15 cellular contexts compared by ENCODE assay signal in genomic region chr12:45219621-45220020, GRCh38. TPM values are rescaled to one million over a fixed set of nuclear protein-coding genes. Genes with fewer than 3 reads are reported as not detected.
A peak's percentile ranks its signal among the peaks of the same experiment; 100 is the strongest.
DNase-seq lines count a peak whose midpoint lies in the region; ATAC-seq and TF ChIP-seq lines count a peak whose summit lies in the region.
"Had no signal": no experiment of that assay in that cellular context is flagged by ENCODE, and none has a peak within 500 bp of the region (broad histone marks: within the 10 kb centered on the region; RNA-seq: fewer than 3 reads in every experiment).

No MANE protein-coding gene starts in this region.

- no peak overlapping the region for H3K27ac Mint-ChIP-seq in stimulated activated effector memory CD8-positive, alpha-beta T cell treated with anti-CD3 and anti-CD28 coated beads, Interleukin-12 subunit alpha, Interleukin-12 subunit beta, amount 100 ng/mL, for 72 hours
- H3K27ac Mint-ChIP-seq: natural killer cell; T-helper 1 cell treated with Interleukin-12 subunit alpha and Interleukin-12 subunit beta and Interleukin-4 antibody, amounts not matched to agents 30 μg/mL and 1 μg/mL, for 36 hours had no signal

- POLR2A ChIA-PET in HCT116 (lab: Charles Lee): interaction anchor here (0.6 kb wide), 1 partner anchor 14 kb away, joined by 3 read pairs; no protein-coding TSS in a partner anchor

- no peak for ATAC-seq in HCT116
- ATAC-seq in left lobe of liver: peak; percentile 2
- no peak for ATAC-seq in stimulated activated effector memory CD8-positive, alpha-beta T cell treated with anti-CD3 and anti-CD28 coated beads, Interleukin-12 subunit alpha, Interleukin-12 subunit beta, amount 100 ng/mL, for 72 hours
- ATAC-seq: natural killer cell had no signal

- H3K4me1 Mint-ChIP-seq in stimulated activated effector memory CD8-positive, alpha-beta T cell treated with anti-CD3 and anti-CD28 coated beads, Interleukin-12 subunit alpha, Interleukin-12 subunit beta, amount 100 ng/mL, for 72 hours: peaks cover 66% of the 10 kb centered on the region

- DNase-seq in HCT116 (ENCODE audit: low read depth, low spot score) (no peak), ascending aorta (ENCODE audit: low spot score in 2 of 2) (no peak), left lobe of liver (ENCODE audit: low spot score) (peak; percentile 63), NCI-H82 treated with DMSO at 0.1 percent for 48 hours (lab: John Stamatoyannopoulos, UW; ENCODE audit: unreplicated experiment) (no peak), OCI-M2 (lab: John Stamatoyannopoulos, UW; ENCODE audit: unreplicated experiment) (no peak)
- no peak for DNase-seq in stimulated activated effector memory CD8-positive, alpha-beta T cell treated with anti-CD3 and anti-CD28 coated beads, Interleukin-12 subunit alpha, Interleukin-12 subunit beta, amount 100 ng/mL, for 72 hours (ENCODE audit: low spot score in 2 of 2)
- DNase-seq in stimulated activated naive CD4-positive, alpha-beta T cell (lab: John Stamatoyannopoulos, UW): no peak
- DNase-seq: activated CD8-positive, alpha-beta memory T cell treated with anti-CD3 and anti-CD28 coated beads for 24 hours; natural killer cell; NCI-H1436; NCI-H2227 treated with DMSO at 0.1 percent for 48 hours; SHP77 treated with DMSO at 0.1 percent for 48 hours; substantia nigra had no signal

- BruUV-seq in HCT116 (replicated peaks; lab: Mats Ljungman, UMichigan): TSS peak; percentile 1

- CTCF ChIA-PET in HCT116 (lab: Charles Lee): no interaction called here

- H4K20me1 ChIP-seq in HCT116 (ENCODE audit: insufficient read depth): no peaks in the 10 kb centered on the region

- H3K27ac ChIP-seq in HCT116 (ENCODE audit: low read depth, low read length) (no peak overlapping the region), ascending aorta (peak overlapping the region; percentile 92 to 97), subcutaneous abdominal adipose tissue (ENCODE audit: low read depth, low read length) (peak overlapping the region; percentile 100)

- H3K9me3 Mint-ChIP-seq in stimulated activated effector memory CD8-positive, alpha-beta T cell treated with anti-CD3 and anti-CD28 coated beads, Interleukin-12 subunit alpha, Interleukin-12 subunit beta, amount 100 ng/mL, for 72 hours: no peaks in the 10 kb centered on the region
- H3K9me3 Mint-ChIP-seq: natural killer cell; T-helper 1 cell treated with Interleukin-12 subunit alpha and Interleukin-12 subunit beta and Interleukin-4 antibody, amounts not matched to agents 30 μg/mL and 1 μg/mL, for 36 hours had no signal

- H3K4me1 ChIP-seq in HCT116 (ENCODE audit: control insufficient read depth in 1 of 2, insufficient read depth in 2 of 2, low read length in 2 of 2) (peaks cover 6 to 17% of the 10 kb centered on the region in 2 experiments; a peak in 3 of 4 replicates), ascending aorta (peaks cover 6 to 23% of the 10 kb centered on the region in 2 donors), subcutaneous abdominal adipose tissue (ENCODE audit: control insufficient read depth in 5 of 5, insufficient read depth in 5 of 5, low read length in 5 of 5) (peaks cover 5 to 60% (median 47%) of the 10 kb centered on the region in 5 donors)

- peaks cover 82% of the 10 kb centered on the region for H3K79me2 ChIP-seq in HCT116 (ENCODE audit: insufficient read depth, low read length)

- intact Hi-C loops in HCT116 (cut with micrococcal nuclease) (no loop called here), ascending aorta (cut with DNase I) (loop anchor here (5.0 kb wide), 1 partner anchor 508 kb away; the partner anchor contains the start of gene ARID2)

- H3K4me2 ChIP-seq in HCT116 (ENCODE audit: low read length): no peak overlapping the region

- RAD21 ChIA-PET in HCT116 (lab: Charles Lee; ENCODE audit: low non-redundant PET in 1 of 2, low total read pairs in 2 of 2, uncharacterized antibody in 2 of 2, unreplicated experiment in 2 of 2): no interaction called here

- no peak overlapping the region for H3K4me3 ChIP-seq in HCT116 (replicated peaks in 1 of 2; ENCODE audit: low read depth in 1 of 2, low read length in 2 of 2)
- peak overlapping the region; percentile 22 to 93 for H3K4me3 ChIP-seq in ascending aorta
- H3K4me3 ChIP-seq in subcutaneous abdominal adipose tissue (ENCODE audit: low read depth in 1 of 5, low read length in 5 of 5): peak overlapping the region in 2 of 5 donors; percentile 67 to 93

- H3K9me3 ChIP-seq in HCT116 (ENCODE audit: control insufficient read depth in 1 of 2, insufficient read depth in 1 of 2, low read depth in 1 of 2, low read length in 2 of 2) (no peaks in the 10 kb centered on the region), ascending aorta (no peaks in the 10 kb centered on the region), subcutaneous abdominal adipose tissue (ENCODE audit: control insufficient read depth in 5 of 5, low read length in 5 of 5) (no peaks in the 10 kb centered on the region)

- H3K36me3 ChIP-seq in HCT116 (ENCODE audit: control insufficient read depth in 1 of 2, insufficient read depth in 2 of 2, low read length in 2 of 2): no peaks in the 10 kb centered on the region
- no peaks in the 10 kb centered on the region for H3K36me3 ChIP-seq in ascending aorta
- H3K36me3 ChIP-seq in subcutaneous abdominal adipose tissue (ENCODE audit: control insufficient read depth in 5 of 5, insufficient read depth in 5 of 5, low read length in 5 of 5): peaks cover 0 to 2% (median 0%) of the 10 kb centered on the region in 5 donors

- no peak for TF ChIP-seq CTCF in HCT116 (IDR thresholded peaks at IDR 0.05 in 2 of 3, conservative IDR thresholded peaks at IDR 0.05 in 1 of 3; ENCODE audit: borderline replicate concordance in 1 of 3, insufficient read depth in 1 of 3, low read depth in 2 of 3, low read length in 2 of 3)
- no peak for TF ChIP-seq CTCF in ascending aorta (IDR thresholded peaks at IDR 0.05)

- H3K4me3 Mint-ChIP-seq in stimulated activated effector memory CD8-positive, alpha-beta T cell treated with anti-CD3 and anti-CD28 coated beads, Interleukin-12 subunit alpha, Interleukin-12 subunit beta, amount 100 ng/mL, for 72 hours: no peak overlapping the region
- H3K4me3 Mint-ChIP-seq: T-helper 1 cell treated with Interleukin-12 subunit alpha and Interleukin-12 subunit beta and Interleukin-4 antibody, amounts not matched to agents 30 μg/mL and 1 μg/mL, for 36 hours had no signal

- H3K27me3 ChIP-seq in HCT116 (ENCODE audit: insufficient read depth, low read length) (no peaks in the 10 kb centered on the region), ascending aorta (no peaks in the 10 kb centered on the region), subcutaneous abdominal adipose tissue (ENCODE audit: control insufficient read depth in 5 of 5, insufficient read depth in 4 of 5, low read length in 5 of 5) (no peaks in the 10 kb centered on the region)

- H3K9me2 ChIP-seq in HCT116 (ENCODE audit: insufficient read depth): no peaks in the 10 kb centered on the region; the same call in 1 of the 2 replicates

- no peak for TF ChIP-seq RAD21 in HCT116 (IDR thresholded peaks at IDR 0.05; ENCODE audit: low read depth)

- no peak for TF ChIP-seq POLR2A in HCT116 (IDR thresholded peaks at IDR 0.05; ENCODE audit: borderline replicate concordance, extremely low read depth, insufficient read depth, insufficient read length)

- H3K9ac ChIP-seq in HCT116 (ENCODE audit: low read length) (no peak overlapping the region), subcutaneous abdominal adipose tissue (ENCODE audit: low read length in 5 of 5) (peak overlapping the region in 3 of 5 donors; percentile 28 to 99 (median 62))

- peaks cover 6% of the 10 kb centered on the region for H3K36me3 Mint-ChIP-seq in stimulated activated effector memory CD8-positive, alpha-beta T cell treated with anti-CD3 and anti-CD28 coated beads, Interleukin-12 subunit alpha, Interleukin-12 subunit beta, amount 100 ng/mL, for 72 hours
- H3K36me3 Mint-ChIP-seq: natural killer cell had no signal

- no peak overlapping the region for H2AFZ ChIP-seq in HCT116 (ENCODE audit: low read depth, low read length, poor library complexity, severe bottlenecking)

TF ChIP-seq in HCT116, 20 proteins besides CTCF, POLR2A, EP300 and RAD21:
- TF ChIP-seq FOSL1 (IDR thresholded peaks at IDR 0.05; ENCODE audit: low read depth): no peak
- TF ChIP-seq POLR2AphosphoS5 (IDR thresholded peaks at IDR 0.05; ENCODE audit: low read depth, low read length): no peak
- no peak for TF ChIP-seq ATF3 (IDR thresholded peaks at IDR 0.05)
- no peak for TF ChIP-seq SRF (IDR thresholded peaks at IDR 0.05; ENCODE audit: low read depth)
- no peak for TF ChIP-seq EGR1 (IDR thresholded peaks at IDR 0.05; ENCODE audit: low read depth)
- TF ChIP-seq YY1 (IDR thresholded peaks at IDR 0.05; ENCODE audit: extremely low read depth, insufficient replicate concordance, low read depth, low read length): no peak
- TF ChIP-seq ELF1 (IDR thresholded peaks at IDR 0.05; ENCODE audit: borderline replicate concordance, low read depth): no peak

RNA-seq across cellular contexts. Expression of gene ANO6, which starts 3.7 kb away (rescaled TPM):
- 36.7 TPM for total RNA-seq in HCT116 (2021; ENCODE audit: unreplicated experiment)
- polyA plus RNA-seq in HCT116 (2012): 19.0 and 22.0 TPM in 2 replicates
- 49.6 TPM for total RNA-seq in ascending aorta
- 49.5 TPM for total RNA-seq in left lobe of liver

Comparison
In these comparisons a context has a peak if more than half of its experiments do, and no peak if none do; other contexts are left out.
1. H3K4me3 ChIP-seq: peak in ascending aorta (2 of 2); none in HCT116 (0 of 2).